ENCODE assay signal across 1 cellular context in genomic region chr2:11901351-11902069, GRCh38.
TF ChIP-seq lines count a peak whose summit lies in the region.

No MANE protein-coding gene starts in this region.

TF ChIP-seq in HCT116, 20 proteins besides CTCF, POLR2A, EP300 and RAD21 (continued from another document):
- TF ChIP-seq REST (IDR thresholded peaks at IDR 0.05; ENCODE audit: low read depth) (no peak), TCF7L2 (IDR thresholded peaks at IDR 0.05; ENCODE audit: borderline replicate concordance, extremely low read depth, insufficient read depth, insufficient read length) (no peak), JUND (IDR thresholded peaks at IDR 0.05) (no peak), ZBTB33 (IDR thresholded peaks at IDR 0.05; ENCODE audit: extremely low read depth, insufficient replicate concordance, low read length) (no peak), ATF3 (IDR thresholded peaks at IDR 0.05) (no peak), EGR1 (IDR thresholded peaks at IDR 0.05; ENCODE audit: low read depth) (no peak), POLR2AphosphoS5 (IDR thresholded peaks at IDR 0.05; ENCODE audit: low read depth, low read length) (no peak), SP1 (IDR thresholded peaks at IDR 0.05; ENCODE audit: low read depth) (no peak), MAX (IDR thresholded peaks at IDR 0.05) (no peak), CBX3 (IDR thresholded peaks at IDR 0.05; ENCODE audit: low read depth) (no peak), EZH2phosphoT487 (IDR thresholded peaks at IDR 0.05; ENCODE audit: borderline replicate concordance) (no peak), CEBPB (IDR thresholded peaks at IDR 0.05; ENCODE audit: low read depth) (no peak)
